Comparison of ENCODE assay signal across 32 cellular contexts in genomic region chr2:106963156-106963555, GRCh38.
"Had no signal": no experiment of that assay in that cellular context is flagged by ENCODE, and none has a peak within 500 bp of the region (broad histone marks: within the 10 kb centered on the region; RNA-seq: fewer than 3 reads in every experiment).

No MANE protein-coding gene starts in this region.

- H3K27me3 Mint-ChIP-seq: activated naive CD8-positive, alpha-beta T cell; dendritic cell treated with granulocyte-macrophage colony-stimulating factor and Interleukin-4, amounts not matched to agents 40 ng/mL and 50 ng/mL, for 4 days; naive B cell; stimulated activated memory B cell treated with anti-CD40 and anti-IgM and Interleukin-4, amounts not matched to agents 10 μg/mL and 1 μg/mL and 100 μg/mL, for 72 hours; stimulated activated naive CD8-positive, alpha-beta T cell treated with anti-CD3 and anti-CD28 coated beads, Interleukin-15, amount 100 ng/mL, for 72 hours had no signal

- H3K27me3 ChIP-seq: adrenal gland, ascending aorta, breast epithelium, esophagus muscularis mucosa, gastroesophageal sphincter, hepatocyte, sigmoid colon, vagina had no signal

- H3K9me3 ChIP-seq: adrenal gland, ascending aorta, breast epithelium, esophagus muscularis mucosa, gastroesophageal sphincter, left ventricle myocardium inferior, psoas muscle, sigmoid colon, vagina had no signal

- H3K4me1 ChIP-seq: adrenal gland, ascending aorta, breast epithelium, esophagus muscularis mucosa, gastroesophageal sphincter, left ventricle myocardium inferior, parathyroid adenoma, psoas muscle, vagina had no signal

- H2AFZ ChIP-seq: hepatocyte, parathyroid adenoma had no signal

- H3K36me3 ChIP-seq: adrenal gland, ascending aorta, breast epithelium, esophagus muscularis mucosa, gastroesophageal sphincter, left ventricle myocardium inferior, sigmoid colon, vagina had no signal

- H3K27ac Mint-ChIP-seq: activated naive CD8-positive, alpha-beta T cell; dendritic cell treated with granulocyte-macrophage colony-stimulating factor and Interleukin-4, amounts not matched to agents 40 ng/mL and 50 ng/mL, for 4 days; mesothelial cell of epicardium; stimulated activated memory B cell treated with anti-CD40 and anti-IgM and Interleukin-4, amounts not matched to agents 10 μg/mL and 1 μg/mL and 100 μg/mL, for 72 hours; type B pancreatic cell had no signal

- H3K36me3 Mint-ChIP-seq: activated naive CD8-positive, alpha-beta T cell; mesothelial cell of epicardium; naive B cell; stimulated activated memory B cell treated with anti-CD40 and anti-IgM and Interleukin-4, amounts not matched to agents 10 μg/mL and 1 μg/mL and 100 μg/mL, for 72 hours; type B pancreatic cell had no signal

- H3K4me1 Mint-ChIP-seq: naive B cell; stimulated activated memory B cell treated with anti-CD40 and anti-IgM and Interleukin-4, amounts not matched to agents 10 μg/mL and 1 μg/mL and 100 μg/mL, for 72 hours; stimulated activated naive CD8-positive, alpha-beta T cell treated with anti-CD3 and anti-CD28 coated beads, Interleukin-15, amount 100 ng/mL, for 72 hours had no signal

- H3K4me3 ChIP-seq: adrenal gland, ascending aorta, breast epithelium, esophagus muscularis mucosa, gastroesophageal sphincter, hepatocyte, left ventricle myocardium inferior, psoas muscle, sigmoid colon, vagina had no signal

- H3K27ac ChIP-seq: adrenal gland, ascending aorta, breast epithelium, esophagus muscularis mucosa, gastroesophageal sphincter, hepatocyte, left ventricle myocardium inferior, parathyroid adenoma, psoas muscle, sigmoid colon, vagina, VCaP had no signal

- ATAC-seq: gastroesophageal sphincter; psoas muscle; stimulated activated memory B cell treated with anti-CD40 and anti-IgM and Interleukin-4, amounts not matched to agents 10 μg/mL and 1 μg/mL and 100 μg/mL, for 72 hours; stimulated activated naive CD8-positive, alpha-beta T cell treated with anti-CD3 and anti-CD28 coated beads, Interleukin-15, amount 100 ng/mL, for 72 hours had no signal

- H3K9me3 Mint-ChIP-seq: dendritic cell treated with granulocyte-macrophage colony-stimulating factor and Interleukin-4, amounts not matched to agents 40 ng/mL and 50 ng/mL, for 4 days; mesothelial cell of epicardium; stimulated activated naive CD8-positive, alpha-beta T cell treated with anti-CD3 and anti-CD28 coated beads, Interleukin-15, amount 100 ng/mL, for 72 hours; type B pancreatic cell had no signal

- H3K4me2 ChIP-seq: hepatocyte had no signal

- H3K4me3 Mint-ChIP-seq: activated naive CD8-positive, alpha-beta T cell; dendritic cell treated with granulocyte-macrophage colony-stimulating factor and Interleukin-4, amounts not matched to agents 40 ng/mL and 50 ng/mL, for 4 days; mesothelial cell of epicardium; stimulated activated memory B cell treated with anti-CD40 and anti-IgM and Interleukin-4, amounts not matched to agents 10 μg/mL and 1 μg/mL and 100 μg/mL, for 72 hours; stimulated activated naive CD8-positive, alpha-beta T cell treated with anti-CD3 and anti-CD28 coated beads, Interleukin-15, amount 100 ng/mL, for 72 hours; type B pancreatic cell had no signal

- DNase-seq: activated CD4-positive, alpha-beta T cell treated with anti-CD3 and anti-CD28 coated beads for 48 hours; activated CD4-positive, alpha-beta T cell treated with anti-CD3 and anti-CD28 coated beads, Interleukin-2, amount 50 U/mL, for 48 hours; activated CD8-positive, alpha-beta memory T cell treated with anti-CD3 and anti-CD28 coated beads for 24 hours; activated effector memory CD4-positive, alpha-beta T cell treated with Interleukin-2 at 50 U/mL for 16 hours; activated naive CD4-positive, alpha-beta T cell treated with Interleukin-2 at 50 U/mL for 16 hours; adrenal gland; central memory CD4-positive, alpha-beta T cell; effector CD4-positive, alpha-beta T cell; islet precursor cell; left ventricle myocardium inferior; naive B cell; psoas muscle; sigmoid colon; small intestine; stimulated activated CD4-positive, alpha-beta T cell treated with anti-CD3 and anti-CD28 coated beads, Interleukin-1b, Interleukin-23, amount 100 ng/mL, for 48 hours; stimulated activated CD4-positive, alpha-beta T cell treated with anti-CD3 and anti-CD28 coated beads, Interleukin-4, amount 100 ng/mL, for 4 hours; stimulated activated CD8-positive, alpha-beta memory T cell treated with anti-CD3 and anti-CD28 coated beads, Interleukin-4, amount 100 ng/mL, for 48 hours; stimulated activated naive CD8-positive, alpha-beta T cell treated with anti-CD3 and anti-CD28 coated beads, Interleukin-15, amount 100 ng/mL, for 72 hours; substantia nigra had no signal

- H3K79me2 ChIP-seq: hepatocyte, parathyroid adenoma had no signal

- FAIRE-seq: small intestine had no signal
